19 cellular contexts compared by ENCODE assay signal in genomic region chr19:18744019-18744418, GRCh38. TPM values are rescaled to one million over a fixed set of nuclear protein-coding genes. Genes with fewer than 3 reads are reported as not detected.
"Had no signal": no experiment of that assay in that cellular context is flagged by ENCODE, and none has a peak within 500 bp of the region (broad histone marks: within the 10 kb centered on the region; RNA-seq: fewer than 3 reads in every experiment).

No MANE protein-coding gene starts in this region.

- H3K4me3 ChIP-seq: ascending aorta, body of pancreas, MG63, PC-9, SK-N-MC had no signal

- H3K27me3 Mint-ChIP-seq: activated CD4-positive, alpha-beta T cell treated with anti-CD3 and anti-CD28 coated beads for 36 hours; activated CD8-positive, alpha-beta T cell treated with anti-CD3 and anti-CD28 coated beads for 36 hours; T-cell had no signal

- H3K27ac ChIP-seq: ascending aorta, PC-9, SK-N-MC had no signal

- ATAC-seq: activated CD4-positive, alpha-beta T cell treated with anti-CD3 and anti-CD28 coated beads for 36 hours; activated CD8-positive, alpha-beta T cell treated with anti-CD3 and anti-CD28 coated beads for 36 hours; activated T-cell treated with anti-CD3 and anti-CD28 coated beads, Interleukin-2, amount 50 U/mL, for 72 hours; T-cell had no signal

- H3K27ac Mint-ChIP-seq: activated CD4-positive, alpha-beta T cell treated with anti-CD3 and anti-CD28 coated beads for 36 hours; activated CD8-positive, alpha-beta T cell treated with anti-CD3 and anti-CD28 coated beads for 36 hours; activated T-cell treated with anti-CD3 and anti-CD28 coated beads, Interleukin-2, amount 50 U/mL, for 72 hours; activated T-helper 2 cell treated with anti-CD3 and anti-CD28 coated beads, Interferon-gamma antibody, Interleukin-2, Interleukin-4, amounts not matched to agents 10 μg/mL and 5 μg/mL and 100 μg/mL, durations not matched to agents 14 hours and 24 hours and 36 hours; T-cell had no signal

- H3K9me3 ChIP-seq: ascending aorta, body of pancreas, MG63 had no signal

- H3K36me3 Mint-ChIP-seq: T-cell had no signal

- H3K4me1 Mint-ChIP-seq: activated CD4-positive, alpha-beta T cell treated with anti-CD3 and anti-CD28 coated beads for 36 hours had no signal

- H3K36me3 ChIP-seq: ascending aorta, MG63 had no signal

- H3K4me1 ChIP-seq: ascending aorta had no signal

- H3K9me3 Mint-ChIP-seq: activated CD8-positive, alpha-beta T cell treated with anti-CD3 and anti-CD28 coated beads for 36 hours; activated T-cell treated with anti-CD3 and anti-CD28 coated beads, Interleukin-2, amount 50 U/mL, for 72 hours; activated T-helper 2 cell treated with anti-CD3 and anti-CD28 coated beads, Interferon-gamma antibody, Interleukin-2, Interleukin-4, amounts not matched to agents 10 μg/mL and 5 μg/mL and 100 μg/mL, durations not matched to agents 14 hours and 24 hours and 36 hours; T-cell had no signal

- H3K27me3 ChIP-seq: ascending aorta, body of pancreas, MG63 had no signal

- H3K4me3 Mint-ChIP-seq: activated CD4-positive, alpha-beta T cell treated with anti-CD3 and anti-CD28 coated beads for 36 hours; activated CD8-positive, alpha-beta T cell treated with anti-CD3 and anti-CD28 coated beads for 36 hours; activated T-cell treated with anti-CD3 and anti-CD28 coated beads, Interleukin-2, amount 50 U/mL, for 72 hours; T-cell had no signal

- DNase-seq: activated CD4-positive, alpha-beta T cell treated with anti-CD3 and anti-CD28 coated beads for 36 hours; activated CD8-positive, alpha-beta memory T cell treated with anti-CD3 and anti-CD28 coated beads, Interleukin-2, amount 50 U/mL, for 4 hours; activated CD8-positive, alpha-beta T cell treated with anti-CD3 and anti-CD28 coated beads for 36 hours; activated naive CD4-positive, alpha-beta T cell treated with anti-CD3 and anti-CD28 coated beads, Interleukin-2, amount 50 U/mL, for 16 hours; activated T-cell treated with anti-CD3 and anti-CD28 coated beads, Interleukin-2, amount 50 U/mL, for 72 hours; MG63; NCI-H1105; NCI-H1436; NCI-H1694 treated with DMSO at 0.1 percent for 48 hours; NCI-H2029 treated with DMSO at 0.1 percent for 48 hours; PC-9; T-cell; T-helper 2 cell; T1000 had no signal

RNA-seq across cellular contexts. Expression of gene COMP, which starts 47.1 kb away (rescaled TPM):
- total RNA-seq: activated CD4-positive, alpha-beta T cell treated with anti-CD3 and anti-CD28 coated beads for 36 hours; activated CD8-positive, alpha-beta T cell treated with anti-CD3 and anti-CD28 coated beads for 36 hours; activated T-cell treated with anti-CD3 and anti-CD28 coated beads, Interleukin-2, amount 50 U/mL, for 72 hours; activated T-helper 2 cell treated with anti-CD3 and anti-CD28 coated beads, Interferon-gamma antibody, Interleukin-2, Interleukin-4, amounts not matched to agents 10 μg/mL and 5 μg/mL and 100 μg/mL, durations not matched to agents 14 hours and 24 hours and 36 hours; bronchial epithelial cell; PC-9; T-cell had no signal
